Comparison of ENCODE assay signal across 2 cellular contexts in genomic region chr1:32772281-32773017, GRCh38.
TF ChIP-seq lines count a peak whose summit lies in the region.

No MANE protein-coding gene starts in this region.

TF ChIP-seq in A549, 52 proteins besides CTCF, POLR2A, EP300 and RAD21:
- TF ChIP-seq ZNF302 (CRISPR knock-in tag; IDR thresholded peaks at IDR 0.05) (no peak), BHLHE40 (IDR thresholded peaks at IDR 0.05; ENCODE audit: low read depth, low read length) (no peak), RFX5 (IDR thresholded peaks at IDR 0.05) (no peak), CBX2 (IDR thresholded peaks at IDR 0.05; ENCODE audit: borderline replicate concordance, low read depth) (no peak), SMC3 (IDR thresholded peaks at IDR 0.05) (no peak)

TF ChIP-seq in HepG2, 621 proteins besides CTCF, POLR2A, EP300 and RAD21:
- no peak for TF ChIP-seq ZNF766 (CRISPR knock-in tag; IDR thresholded peaks at IDR 0.05; ENCODE audit: borderline replicate concordance)
- TF ChIP-seq ZNF790 (CRISPR knock-in tag; IDR thresholded peaks at IDR 0.05; ENCODE audit: borderline replicate concordance): no peak
- no peak for TF ChIP-seq RBAK (CRISPR knock-in tag; IDR thresholded peaks at IDR 0.05)
- TF ChIP-seq SETDB1 (CRISPR knock-in tag; IDR thresholded peaks at IDR 0.05; ENCODE audit: borderline replicate concordance): no peak
- TF ChIP-seq TRAFD1 (CRISPR knock-in tag; IDR thresholded peaks at IDR 0.05; ENCODE audit: borderline replicate concordance): no peak
- no peak for TF ChIP-seq THAP11 (CRISPR knock-in tag; IDR thresholded peaks at IDR 0.05)
- TF ChIP-seq ZNF747 (CRISPR knock-in tag; IDR thresholded peaks at IDR 0.05; ENCODE audit: borderline replicate concordance): 0 out of 2 replicates have a peak, but pooled peaks have one; percentile 50
- TF ChIP-seq KLF13 (CRISPR knock-in tag; IDR thresholded peaks at IDR 0.05): no peak
- TF ChIP-seq ZNF543 (CRISPR knock-in tag; IDR thresholded peaks at IDR 0.05): no peak
- TF ChIP-seq DRAP1 (CRISPR knock-in tag; IDR thresholded peaks at IDR 0.05): no peak
- 0 out of 2 replicates have a peak, but pooled peaks have one; percentile 65 for TF ChIP-seq EED (CRISPR knock-in tag; IDR thresholded peaks at IDR 0.05)
- TF ChIP-seq FOXA1 (IDR thresholded peaks at IDR 0.05): no peak
- TF ChIP-seq FOXA1 (CRISPR knock-in tag; IDR thresholded peaks at IDR 0.05): no peak
- TF ChIP-seq ZNF496 (CRISPR knock-in tag; IDR thresholded peaks at IDR 0.05; ENCODE audit: insufficient replicate concordance): no peak
- 0 out of 2 replicates have a peak, but pooled peaks have one; percentile 19 for TF ChIP-seq POLR2AphosphoS5 (IDR thresholded peaks at IDR 0.05; ENCODE audit: low read depth, low read length)
- no peak for TF ChIP-seq ZNF292 (CRISPR knock-in tag; IDR thresholded peaks at IDR 0.05; ENCODE audit: borderline replicate concordance, low read depth)
- TF ChIP-seq ZNF335 (CRISPR knock-in tag; IDR thresholded peaks at IDR 0.05): no peak
- TF ChIP-seq TCF7 (IDR thresholded peaks at IDR 0.05; ENCODE audit: low read depth): no peak
TF ChIP-seq in HepG2: peak in this region for 3.
